Comparison of ENCODE assay signal across 1 cellular context in genomic region chr19:49912965-49913685, GRCh38.
TF ChIP-seq lines count a peak whose summit lies in the region.

No MANE protein-coding gene starts in this region.

TF ChIP-seq in A549, 52 proteins besides CTCF, POLR2A, EP300 and RAD21:
- TF ChIP-seq BCL3 (IDR thresholded peaks at IDR 0.05): no peak
- TF ChIP-seq HDAC2 (IDR thresholded peaks at IDR 0.05): no peak
- no peak for TF ChIP-seq CBX8 (IDR thresholded peaks at IDR 0.05)
- TF ChIP-seq, protein P1, sequence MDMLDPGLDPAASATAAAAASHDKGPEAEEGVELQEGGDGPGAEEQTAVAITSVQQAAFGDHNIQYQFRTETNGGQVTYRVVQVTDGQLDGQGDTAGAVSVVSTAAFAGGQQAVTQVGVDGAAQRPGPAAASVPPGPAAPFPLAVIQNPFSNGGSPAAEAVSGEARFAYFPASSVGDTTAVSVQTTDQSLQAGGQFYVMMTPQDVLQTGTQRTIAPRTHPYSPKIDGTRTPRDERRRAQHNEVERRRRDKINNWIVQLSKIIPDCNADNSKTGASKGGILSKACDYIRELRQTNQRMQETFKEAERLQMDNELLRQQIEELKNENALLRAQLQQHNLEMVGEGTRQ (IDR thresholded peaks at IDR 0.05): no peak
- no peak for TF ChIP-seq EHF (CRISPR knock-in tag; IDR thresholded peaks at IDR 0.05)
- TF ChIP-seq, protein P2, sequence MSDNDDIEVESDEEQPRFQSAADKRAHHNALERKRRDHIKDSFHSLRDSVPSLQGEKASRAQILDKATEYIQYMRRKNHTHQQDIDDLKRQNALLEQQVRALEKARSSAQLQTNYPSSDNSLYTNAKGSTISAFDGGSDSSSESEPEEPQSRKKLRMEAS (IDR thresholded peaks at IDR 0.05): no peak
- TF ChIP-seq HEYL (CRISPR knock-in tag; IDR thresholded peaks at IDR 0.05): no peak
- TF ChIP-seq FOSL2 (IDR thresholded peaks at IDR 0.05): no peak
- TF ChIP-seq FOSL2 (CRISPR knock-in tag; IDR thresholded peaks at IDR 0.05): no peak
- TF ChIP-seq, protein P3, sequence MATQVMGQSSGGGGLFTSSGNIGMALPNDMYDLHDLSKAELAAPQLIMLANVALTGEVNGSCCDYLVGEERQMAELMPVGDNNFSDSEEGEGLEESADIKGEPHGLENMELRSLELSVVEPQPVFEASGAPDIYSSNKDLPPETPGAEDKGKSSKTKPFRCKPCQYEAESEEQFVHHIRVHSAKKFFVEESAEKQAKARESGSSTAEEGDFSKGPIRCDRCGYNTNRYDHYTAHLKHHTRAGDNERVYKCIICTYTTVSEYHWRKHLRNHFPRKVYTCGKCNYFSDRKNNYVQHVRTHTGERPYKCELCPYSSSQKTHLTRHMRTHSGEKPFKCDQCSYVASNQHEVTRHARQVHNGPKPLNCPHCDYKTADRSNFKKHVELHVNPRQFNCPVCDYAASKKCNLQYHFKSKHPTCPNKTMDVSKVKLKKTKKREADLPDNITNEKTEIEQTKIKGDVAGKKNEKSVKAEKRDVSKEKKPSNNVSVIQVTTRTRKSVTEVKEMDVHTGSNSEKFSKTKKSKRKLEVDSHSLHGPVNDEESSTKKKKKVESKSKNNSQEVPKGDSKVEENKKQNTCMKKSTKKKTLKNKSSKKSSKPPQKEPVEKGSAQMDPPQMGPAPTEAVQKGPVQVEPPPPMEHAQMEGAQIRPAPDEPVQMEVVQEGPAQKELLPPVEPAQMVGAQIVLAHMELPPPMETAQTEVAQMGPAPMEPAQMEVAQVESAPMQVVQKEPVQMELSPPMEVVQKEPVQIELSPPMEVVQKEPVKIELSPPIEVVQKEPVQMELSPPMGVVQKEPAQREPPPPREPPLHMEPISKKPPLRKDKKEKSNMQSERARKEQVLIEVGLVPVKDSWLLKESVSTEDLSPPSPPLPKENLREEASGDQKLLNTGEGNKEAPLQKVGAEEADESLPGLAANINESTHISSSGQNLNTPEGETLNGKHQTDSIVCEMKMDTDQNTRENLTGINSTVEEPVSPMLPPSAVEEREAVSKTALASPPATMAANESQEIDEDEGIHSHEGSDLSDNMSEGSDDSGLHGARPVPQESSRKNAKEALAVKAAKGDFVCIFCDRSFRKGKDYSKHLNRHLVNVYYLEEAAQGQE (IDR thresholded peaks at IDR 0.05): no peak
- TF ChIP-seq RCOR1 (IDR thresholded peaks at IDR 0.05; ENCODE audit: low read depth, low read length): no peak
- TF ChIP-seq, protein P4, sequence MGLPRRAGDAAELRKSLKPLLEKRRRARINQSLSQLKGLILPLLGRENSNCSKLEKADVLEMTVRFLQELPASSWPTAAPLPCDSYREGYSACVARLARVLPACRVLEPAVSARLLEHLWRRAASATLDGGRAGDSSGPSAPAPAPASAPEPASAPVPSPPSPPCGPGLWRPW (IDR thresholded peaks at IDR 0.05): no peak
- TF ChIP-seq, protein P5, sequence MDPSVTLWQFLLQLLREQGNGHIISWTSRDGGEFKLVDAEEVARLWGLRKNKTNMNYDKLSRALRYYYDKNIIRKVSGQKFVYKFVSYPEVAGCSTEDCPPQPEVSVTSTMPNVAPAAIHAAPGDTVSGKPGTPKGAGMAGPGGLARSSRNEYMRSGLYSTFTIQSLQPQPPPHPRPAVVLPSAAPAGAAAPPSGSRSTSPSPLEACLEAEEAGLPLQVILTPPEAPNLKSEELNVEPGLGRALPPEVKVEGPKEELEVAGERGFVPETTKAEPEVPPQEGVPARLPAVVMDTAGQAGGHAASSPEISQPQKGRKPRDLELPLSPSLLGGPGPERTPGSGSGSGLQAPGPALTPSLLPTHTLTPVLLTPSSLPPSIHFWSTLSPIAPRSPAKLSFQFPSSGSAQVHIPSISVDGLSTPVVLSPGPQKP (IDR thresholded peaks at IDR 0.05; ENCODE audit: low read depth, low read length): no peak
